Comparison of ENCODE assay signal across 8 cellular contexts in the genomic region with DNA sequence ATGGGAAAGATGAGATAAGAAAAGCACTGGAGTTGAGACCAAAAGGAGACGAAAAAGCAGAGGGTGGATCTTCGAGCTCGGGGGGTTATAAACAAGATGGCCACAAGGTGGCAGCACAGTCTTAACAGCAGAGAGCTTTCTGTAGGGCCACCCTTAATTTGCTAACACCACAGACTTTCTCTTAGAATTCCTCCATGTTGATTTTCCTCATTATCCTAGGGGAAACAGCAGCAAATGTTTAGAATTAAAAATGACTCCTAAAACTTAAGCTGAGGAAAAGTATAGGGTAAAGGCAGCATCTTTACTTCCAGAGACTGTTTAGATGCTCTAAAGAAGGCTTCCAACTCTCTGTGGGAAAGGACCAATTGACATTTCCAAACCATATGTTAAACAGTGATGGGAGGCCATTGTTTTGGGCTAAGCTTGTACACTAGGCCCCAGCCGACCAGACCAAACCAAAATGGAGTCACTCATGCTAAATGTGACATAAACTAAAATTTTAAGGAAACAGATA. TPM values are rescaled to one million over a fixed set of nuclear protein-coding genes. Genes with fewer than 3 reads are reported as not detected.
DNase-seq lines count a peak whose midpoint lies in the region; ATAC-seq, FAIRE-seq and TF ChIP-seq lines count a peak whose summit lies in the region.

No MANE protein-coding gene starts in this region.

- H3K27me3 Mint-ChIP-seq in HFFc6 (ENCODE audit: insufficient read depth): no peaks in the 10 kb centered on the region

- peak; percentile 90 for TF ChIP-seq CTCF in DND-41 (IDR thresholded peaks at IDR 0.05; ENCODE audit: borderline replicate concordance, extremely low read depth, low read length, poor library complexity, severe bottlenecking)
- TF ChIP-seq CTCF in HFFc6 (IDR thresholded peaks at IDR 0.05): peak; percentile 98
- peak; percentile 91 for TF ChIP-seq CTCF in hepatocyte (IDR thresholded peaks at IDR 0.05; ENCODE audit: poor library complexity)

- peak overlapping the region; percentile 53 for H3K4me3 Mint-ChIP-seq in HFFc6

- H3K4me1 ChIP-seq in DND-41 (ENCODE audit: insufficient read depth, low read length): no peaks in the 10 kb centered on the region
- peaks cover 18% of the 10 kb centered on the region for H3K4me1 ChIP-seq in hepatocyte (ENCODE audit: insufficient read depth)
- H3K4me1 ChIP-seq in small intestine (ENCODE audit: control insufficient read depth in 2 of 2, insufficient read depth in 1 of 2, low read depth in 1 of 2, low read length in 1 of 2): peaks cover 3 to 12% of the 10 kb centered on the region in 2 donors

- H3K36me3 Mint-ChIP-seq in HFFc6 (ENCODE audit: low read depth): no peaks in the 10 kb centered on the region

- H3K4me3 ChIP-seq in DND-41 (ENCODE audit: low read depth in 1 of 2, low read length in 2 of 2) (no peak overlapping the region), hepatocyte (no peak overlapping the region), small intestine (ENCODE audit: low read depth in 1 of 2, low read length in 2 of 2) (no peak overlapping the region)

- H4K20me1 ChIP-seq in DND-41 (ENCODE audit: insufficient read depth, low read length): no peaks in the 10 kb centered on the region
- H4K20me1 ChIP-seq in hepatocyte (ENCODE audit: insufficient read depth, poor library complexity, severe bottlenecking): no peaks in the 10 kb centered on the region

- 15% methylated on average over 4 of the region's 4 CpGs for WGBS in hepatocyte (ENCODE audit: low lambda C conversion rate, missing lambda C conversion rate)
- 7% methylated on average over 4 of the region's 4 CpGs for WGBS in small intestine, 3 donors

- H3K27ac ChIP-seq in DND-41 (ENCODE audit: low read length): no peak overlapping the region
- H3K27ac ChIP-seq in hepatocyte: no peak overlapping the region
- H3K27ac ChIP-seq in small intestine (ENCODE audit: low read depth in 1 of 2, low read length in 1 of 2): no peak overlapping the region

- peaks cover 48% of the 10 kb centered on the region for H3K4me1 Mint-ChIP-seq in HFFc6 (ENCODE audit: low read depth)

- H3K9me2 ChIP-seq in hepatocyte (replicated peaks; ENCODE audit: insufficient read depth): no peaks in the 10 kb centered on the region

- ATAC-seq in DND-41 (ENCODE audit: insufficient read depth, low read depth): peak; percentile 96
- ATAC-seq in HG02884 (IDR thresholded peaks at IDR 0.05; ENCODE audit: unreplicated experiment): no peak

- H3K9me3 ChIP-seq in DND-41 (ENCODE audit: insufficient read depth, low read length, severe bottlenecking): no peaks in the 10 kb centered on the region
- H3K9me3 ChIP-seq in hepatocyte (ENCODE audit: low read depth): no peaks in the 10 kb centered on the region
- no peaks in the 10 kb centered on the region for H3K9me3 ChIP-seq in small intestine (ENCODE audit: control insufficient read depth, low read depth)

- peak overlapping the region; percentile 42; the same call in 1 of the 2 replicates for H2AFZ ChIP-seq in DND-41 (ENCODE audit: low read depth, low read length)
- H2AFZ ChIP-seq in hepatocyte: peak overlapping the region; percentile 46

- H3K36me3 ChIP-seq in DND-41 (ENCODE audit: insufficient read depth, low read length) (no peaks in the 10 kb centered on the region), hepatocyte (replicated peaks; ENCODE audit: insufficient read depth, low read depth) (no peaks in the 10 kb centered on the region), small intestine (ENCODE audit: control insufficient read depth in 2 of 2, insufficient read depth in 2 of 2, low read length in 2 of 2) (no peaks in the 10 kb centered on the region)

- H3K4me2 ChIP-seq in DND-41 (ENCODE audit: insufficient read depth, low read length): no peak overlapping the region
- H3K4me2 ChIP-seq in hepatocyte: peak overlapping the region; percentile 30

- H3K27me3 ChIP-seq in DND-41 (ENCODE audit: insufficient read depth, low read length, poor library complexity): no peaks in the 10 kb centered on the region
- H3K27me3 ChIP-seq in hepatocyte: no peaks in the 10 kb centered on the region
- H3K27me3 ChIP-seq in small intestine (ENCODE audit: control insufficient read depth in 2 of 2, insufficient read depth in 2 of 2, low read length in 2 of 2): no peaks in the 10 kb centered on the region

- FAIRE-seq in small intestine (lab: Jason Lieb, UNC): no peak

- H3K9ac ChIP-seq in DND-41 (ENCODE audit: low read depth, low read length): no peak overlapping the region

- DNase-seq in DND-41 (peak; percentile 73), HFFc6 (peak; percentile 74), NCI-H1930 (lab: John Stamatoyannopoulos, UW) (peak; percentile 33 to 59), T-helper 9 cell (peak; percentile 66), astrocyte of the hippocampus (ENCODE audit: low read depth, low spot score) (peak; percentile 92), hepatocyte (ENCODE audit: low spot score) (peak; percentile 92), small intestine (peak; percentile 74)

- H3K27ac Mint-ChIP-seq in HFFc6: peak overlapping the region; percentile 74

- H3K9me3 Mint-ChIP-seq in HFFc6: no peaks in the 10 kb centered on the region

- H3K79me2 ChIP-seq in DND-41 (ENCODE audit: insufficient read depth, low read length): no peaks in the 10 kb centered on the region
- H3K79me2 ChIP-seq in hepatocyte: no peaks in the 10 kb centered on the region

RNA-seq across cellular contexts. Expression of a gene that starts 2.5 kb away (rescaled TPM):
- not detected for total RNA-seq in HFFc6 (2021; fragmentation: NEBNext Ultra II Directional; extraction: Animal tissue kit (Norgen Biotek cat#: 25700))
- 0.37 TPM in 1 of 2 replicates, not detected in the other for total RNA-seq in hepatocyte
- not detected in 2 replicates for polyA plus RNA-seq in hepatocyte
- polyA plus RNA-seq in small intestine: under 1 TPM in 2 of 3 donors, not detected in 1; 0.01 to 0.22 TPM

RNA-seq across cellular contexts. Expression of a gene that starts 20.0 kb away (rescaled TPM):
- total RNA-seq in HFFc6 (2021; fragmentation: NEBNext Ultra II Directional; extraction: Animal tissue kit (Norgen Biotek cat#: 25700)): 100 to 1,000 TPM; 231 to 263 (median 249) TPM
- total RNA-seq in hepatocyte: 144 TPM in 2 replicates
- polyA plus RNA-seq in hepatocyte: 183 and 192 TPM in 2 replicates
- 100 to 1,000 TPM; 125 to 140 (median 126) TPM for polyA plus RNA-seq in small intestine
